2 cellular contexts compared by ENCODE assay signal in the genomic region with DNA sequence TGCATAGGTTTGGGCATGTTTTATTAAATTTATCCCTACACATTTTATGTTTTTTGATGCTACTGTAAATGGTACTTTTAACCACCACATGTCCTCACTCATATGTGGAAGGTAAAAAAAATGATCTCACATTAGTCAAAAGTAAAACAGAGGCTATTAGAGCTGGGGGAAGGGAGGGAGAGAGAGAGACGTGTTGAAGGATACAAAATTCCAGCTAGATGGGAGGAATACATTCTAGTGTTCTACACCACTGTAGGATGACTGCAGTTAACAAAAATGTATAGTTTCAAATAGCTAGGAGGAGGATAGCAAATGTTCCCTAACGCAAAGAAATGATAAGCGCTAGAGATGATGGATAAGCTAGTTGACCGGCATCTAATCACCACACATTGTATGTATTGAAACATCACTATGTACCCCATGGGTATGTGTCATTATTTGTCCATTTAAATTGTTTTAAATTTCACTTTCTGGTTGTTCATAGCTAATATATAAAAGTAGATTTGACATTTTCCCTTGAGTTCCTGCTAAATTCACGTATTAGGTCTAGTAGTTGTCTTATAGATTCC.
A peak's percentile ranks its signal among the peaks of the same experiment; 100 is the strongest.
TF ChIP-seq lines count a peak whose summit lies in the region.

No MANE protein-coding gene starts in this region.

TF ChIP-seq in IMR-90, 13 proteins besides CTCF, POLR2A, EP300 and RAD21:
- TF ChIP-seq SMC3 (IDR thresholded peaks at IDR 0.05; ENCODE audit: low read depth, low read length) (no peak), CEBPB (IDR thresholded peaks at IDR 0.05; ENCODE audit: low read depth, low read length) (no peak), FOS (IDR thresholded peaks at IDR 0.05; ENCODE audit: low read depth, low read length) (no peak)
- TF ChIP-seq, protein P1, sequence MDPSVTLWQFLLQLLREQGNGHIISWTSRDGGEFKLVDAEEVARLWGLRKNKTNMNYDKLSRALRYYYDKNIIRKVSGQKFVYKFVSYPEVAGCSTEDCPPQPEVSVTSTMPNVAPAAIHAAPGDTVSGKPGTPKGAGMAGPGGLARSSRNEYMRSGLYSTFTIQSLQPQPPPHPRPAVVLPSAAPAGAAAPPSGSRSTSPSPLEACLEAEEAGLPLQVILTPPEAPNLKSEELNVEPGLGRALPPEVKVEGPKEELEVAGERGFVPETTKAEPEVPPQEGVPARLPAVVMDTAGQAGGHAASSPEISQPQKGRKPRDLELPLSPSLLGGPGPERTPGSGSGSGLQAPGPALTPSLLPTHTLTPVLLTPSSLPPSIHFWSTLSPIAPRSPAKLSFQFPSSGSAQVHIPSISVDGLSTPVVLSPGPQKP (IDR thresholded peaks at IDR 0.05; ENCODE audit: borderline replicate concordance, low read depth, low read length), result no peak

TF ChIP-seq in K562, 482 proteins besides CTCF, POLR2A, EP300 and RAD21:
- no peak for TF ChIP-seq RB1 (IDR thresholded peaks at IDR 0.05; ENCODE audit: low read depth)
- no peak for TF ChIP-seq NCOR1 (IDR thresholded peaks at IDR 0.05)
- peak; percentile 46 for TF ChIP-seq KAT2B (IDR thresholded peaks at IDR 0.05; ENCODE audit: low read depth, low read length)
- TF ChIP-seq ZNF589 (CRISPR knock-in tag; IDR thresholded peaks at IDR 0.05; ENCODE audit: low read depth), result 0 out of 2 replicates have a peak, but pooled peaks have one; percentile 47
- peak; percentile 6; the same call in 1 of the 2 replicates for TF ChIP-seq RNF2 (IDR thresholded peaks at IDR 0.05)
- TF ChIP-seq EZH2 (IDR thresholded peaks at IDR 0.05; ENCODE audit: borderline replicate concordance, low read depth, low read length), result 0 out of 2 replicates have a peak, but pooled peaks have one; percentile 91
- peak; percentile 61; the same call in 1 of the 2 replicates for TF ChIP-seq ELF2 (CRISPR knock-in tag; IDR thresholded peaks at IDR 0.05)
- TF ChIP-seq, protein P2, sequence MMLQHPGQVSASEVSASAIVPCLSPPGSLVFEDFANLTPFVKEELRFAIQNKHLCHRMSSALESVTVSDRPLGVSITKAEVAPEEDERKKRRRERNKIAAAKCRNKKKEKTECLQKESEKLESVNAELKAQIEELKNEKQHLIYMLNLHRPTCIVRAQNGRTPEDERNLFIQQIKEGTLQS (IDR thresholded peaks at IDR 0.05), result no peak
- TF ChIP-seq, protein P2 (CRISPR knock-in tag; conservative IDR thresholded peaks at IDR 0.05), result no peak
- no peak for TF ChIP-seq MED1 (CRISPR knock-in tag; IDR thresholded peaks at IDR 0.05; ENCODE audit: borderline replicate concordance)
- peak; percentile 1 for TF ChIP-seq CBX2 (IDR thresholded peaks at IDR 0.05; ENCODE audit: insufficient read depth, low read length, poor library complexity, severe bottlenecking)
- TF ChIP-seq RBM25 (IDR thresholded peaks at IDR 0.05; ENCODE audit: low read depth, low read length, severe bottlenecking), result no peak
- no peak for TF ChIP-seq ZNF830 (CRISPR knock-in tag; IDR thresholded peaks at IDR 0.05)
- peak; percentile 13; the same call in 1 of the 2 replicates for TF ChIP-seq ARID3A (IDR thresholded peaks at IDR 0.05; ENCODE audit: borderline replicate concordance, low read depth, low read length)
- 0 out of 4 replicates have a peak, but pooled peaks of 1 of the 2 experiments have one; percentile 29 for TF ChIP-seq RCOR1 (IDR thresholded peaks at IDR 0.05; ENCODE audit: borderline replicate concordance in 1 of 2, low read depth in 2 of 2, low read length in 2 of 2)
- TF ChIP-seq FOSL1 (tag; conservative IDR thresholded peaks at IDR 0.05), result peak; percentile 59; the same call in 1 of the 2 replicates
- peak; percentile 22; the same call in 1 of the 2 replicates for TF ChIP-seq JUND (IDR thresholded peaks at IDR 0.05; ENCODE audit: borderline replicate concordance, low read depth, low read length)
- no peak for TF ChIP-seq JUND (tag; IDR thresholded peaks at IDR 0.05; ENCODE audit: borderline replicate concordance, low read depth, low read length)
